Comparison of ENCODE assay signal across 17 cellular contexts in genomic region chr18:79923896-79924585, GRCh38. TPM values are rescaled to one million over a fixed set of nuclear protein-coding genes. Genes with fewer than 3 reads are reported as not detected.
DNase-seq lines count a peak whose midpoint lies in the region; ATAC-seq and TF ChIP-seq lines count a peak whose summit lies in the region.
"Had no signal": no experiment of that assay in that cellular context is flagged by ENCODE, and none has a peak within 500 bp of the region (broad histone marks: within the 10 kb centered on the region; RNA-seq: fewer than 3 reads in every experiment).

No MANE protein-coding gene starts in this region.

- no peak overlapping the region for H3K4me3 Mint-ChIP-seq in MCF 10A (ENCODE audit: unreplicated experiment)
- H3K4me3 Mint-ChIP-seq: activated CD8-positive, alpha-beta T cell treated with anti-CD3 and anti-CD28 coated beads, Interleukin-2, amount 10 ng/mL, durations not matched to agents 7 days and 5 days; CD4-positive, alpha-beta T cell; T-cell had no signal

- DNase-seq in breast epithelium (ENCODE audit: low spot score in 2 of 2) (peak; percentile 12 to 19), MCF 10A (ENCODE audit: unreplicated experiment) (no peak), lower leg skin (ENCODE audit: low spot score in 2 of 2) (peak; percentile 4 to 52), posterior cingulate gyrus (peak in 7 of 10 donors; percentile 2 to 55 (median 5)), aorta (peak; percentile 17 to 72), colonic mucosa (no peak), HCEC 1CT (no peak)
- DNase-seq: ACHN; activated CD8-positive, alpha-beta T cell treated with anti-CD3 and anti-CD28 coated beads, Interleukin-2, amount 10 ng/mL, durations not matched to agents 7 days and 5 days; CD4-positive, alpha-beta T cell; Karpas-422; stimulated activated CD4-positive, alpha-beta T cell treated with anti-CD3 and anti-CD28 coated beads, Interleukin-4, amount 100 ng/mL, for 24 hours had no signal

- H3K36me3 ChIP-seq in breast epithelium: no peaks in the 10 kb centered on the region
- H3K36me3 ChIP-seq in aorta (ENCODE audit: control insufficient read depth in 1 of 2, insufficient read depth in 2 of 2, low read length in 1 of 2): peaks cover 0 to 4% of the 10 kb centered on the region in 2 donors
- no peaks in the 10 kb centered on the region for H3K36me3 ChIP-seq in colonic mucosa
- peaks cover 0 to 28% of the 10 kb centered on the region in 2 donors for H3K36me3 ChIP-seq in gastroesophageal sphincter

- TF ChIP-seq CTCF in breast epithelium (IDR thresholded peaks at IDR 0.05) (no peak), MCF 10A (IDR thresholded peaks at IDR 0.05; ENCODE audit: unreplicated experiment) (no peak), lower leg skin (IDR thresholded peaks at IDR 0.05) (no peak), colonic mucosa (IDR thresholded peaks at IDR 0.05) (no peak), gastroesophageal sphincter (IDR thresholded peaks at IDR 0.05) (no peak)

- CTCF ChIA-PET in MCF 10A (lab: Yijun Ruan, JAX): no interaction called here

- no peak overlapping the region for H3K9ac ChIP-seq in colonic mucosa (ENCODE audit: low read depth in 2 of 2, low read length in 2 of 2)

- no peaks in the 10 kb centered on the region for H3K4me1 Mint-ChIP-seq in MCF 10A (ENCODE audit: insufficient read depth, unreplicated experiment)

- POLR2A ChIA-PET in MCF 10A (lab: Yijun Ruan, JAX): no interaction called here

- H3K27ac Mint-ChIP-seq in MCF 10A (ENCODE audit: low read depth, unreplicated experiment): no peak overlapping the region
- H3K27ac Mint-ChIP-seq: activated CD8-positive, alpha-beta T cell treated with anti-CD3 and anti-CD28 coated beads, Interleukin-2, amount 10 ng/mL, durations not matched to agents 7 days and 5 days; CD4-positive, alpha-beta T cell; T-cell had no signal

- no TSS peak for BruUV-seq in MCF 10A (replicated peaks; lab: Mats Ljungman, UMichigan)

- TF ChIP-seq POLR2A in breast epithelium (IDR thresholded peaks at IDR 0.05) (no peak), lower leg skin (IDR thresholded peaks at IDR 0.05) (no peak), gastroesophageal sphincter (IDR thresholded peaks at IDR 0.05) (no peak)

- no peaks in the 10 kb centered on the region for H3K27me3 Mint-ChIP-seq in MCF 10A (ENCODE audit: insufficient read depth, unreplicated experiment)
- H3K27me3 Mint-ChIP-seq: CD4-positive, alpha-beta T cell; T-cell had no signal

- H3K27ac ChIP-seq in breast epithelium (no peak overlapping the region), aorta (ENCODE audit: low read depth in 1 of 2, low read length in 2 of 2) (no peak overlapping the region), colonic mucosa (no peak overlapping the region), gastroesophageal sphincter (no peak overlapping the region)
- H3K27ac ChIP-seq: neutrophil, skin epidermis, VCaP had no signal

- 96 to 98% methylated on average over 26 of the region's 26 CpGs for WGBS in lower leg skin, 2 donors
- WGBS in aorta, 2 donors: 98% methylated on average over 26 of the region's 26 CpGs
- WGBS in gastroesophageal sphincter (ENCODE audit: low coverage in 1 of 2), 2 donors: 91 to 94% methylated on average over 17 to 22 of the region's 26 CpGs

- H3K4me3 ChIP-seq in breast epithelium (no peak overlapping the region), lower leg skin (ENCODE audit: low read depth, poor library complexity, severe bottlenecking) (no peak overlapping the region), aorta (ENCODE audit: low read length in 2 of 2) (no peak overlapping the region), colonic mucosa (no peak overlapping the region), gastroesophageal sphincter (no peak overlapping the region)
- H3K4me3 ChIP-seq: skin epidermis had no signal

- peaks cover 33% of the 10 kb centered on the region for H3K36me3 Mint-ChIP-seq in MCF 10A (ENCODE audit: insufficient read depth, unreplicated experiment)

- H3K27me3 ChIP-seq in breast epithelium: no peaks in the 10 kb centered on the region
- H3K27me3 ChIP-seq in aorta (ENCODE audit: control insufficient read depth in 1 of 2, insufficient read depth in 2 of 2, low read length in 1 of 2): no peaks in the 10 kb centered on the region
- H3K27me3 ChIP-seq in colonic mucosa: no peaks in the 10 kb centered on the region
- no peaks in the 10 kb centered on the region for H3K27me3 ChIP-seq in gastroesophageal sphincter
- H3K27me3 ChIP-seq: neutrophil had no signal

- peaks cover 5 to 6% of the 10 kb centered on the region in 2 donors for H3K9me3 ChIP-seq in breast epithelium
- peaks cover 1% of the 10 kb centered on the region for H3K9me3 ChIP-seq in aorta (ENCODE audit: control insufficient read depth, low read length)
- no peaks in the 10 kb centered on the region for H3K9me3 ChIP-seq in colonic mucosa
- H3K9me3 ChIP-seq in gastroesophageal sphincter: peaks cover 0 to 9% (median 0%) of the 10 kb centered on the region in 3 donors

- TF ChIP-seq EP300 in gastroesophageal sphincter (IDR thresholded peaks at IDR 0.05): no peak

- H3K9me3 Mint-ChIP-seq in MCF 10A (ENCODE audit: unreplicated experiment): peaks cover 5% of the 10 kb centered on the region

- H3K4me1 ChIP-seq in breast epithelium (no peaks in the 10 kb centered on the region), aorta (ENCODE audit: control insufficient read depth in 1 of 2, insufficient read depth in 2 of 2, low read length in 2 of 2) (no peaks in the 10 kb centered on the region), colonic mucosa (no peaks in the 10 kb centered on the region), gastroesophageal sphincter (peaks cover 0 to 22% (median 6%) of the 10 kb centered on the region in 3 donors)

- intact Hi-C loops in breast epithelium (cut with DNase I; ENCODE audit: low total_unique reads): no loop called here
- intact Hi-C loops in MCF 10A (cut with micrococcal nuclease): no loop called here
- intact Hi-C loops in lower leg skin (cut with DNase I; ENCODE audit: low total_unique reads): no loop called here
- intact Hi-C loops in posterior cingulate gyrus (cut with DNase I): no loop called here
- intact Hi-C loops in aorta (cut with DNase I): no loop called here
- intact Hi-C loops in colonic mucosa (cut with DNase I): no loop called here

- no peak for ATAC-seq in aorta (ENCODE audit: low FRiP score)
- no peak for ATAC-seq in gastroesophageal sphincter
- ATAC-seq: activated CD8-positive, alpha-beta T cell treated with anti-CD3 and anti-CD28 coated beads, Interleukin-2, amount 10 ng/mL, durations not matched to agents 7 days and 5 days; T-cell had no signal

RNA-seq across cellular contexts. Expression of gene SLC66A2, which starts 27.4 kb away (rescaled TPM):
- total RNA-seq in breast epithelium (100 to 1,000 TPM in 1 of 3 donors, 10 to 100 TPM in 2; 45.2 to 141 (median 65.9) TPM), MCF 10A (2022) (21.7 and 24.5 TPM in 2 replicates), lower leg skin (100 to 1,000 TPM in 1 of 4 donors, 10 to 100 TPM in 3; 65.6 to 112 (median 75.3) TPM), aorta (10 to 100 TPM; 40.1 to 47.7 TPM), colonic mucosa (10 to 100 TPM; 74.9 to 88.0 TPM), gastroesophageal sphincter (10 to 100 TPM; 32.2 to 42.6 (median 35.6) TPM)
- polyA plus RNA-seq in aorta: 10 to 100 TPM; 12.9 to 48.8 TPM

RNA-seq across cellular contexts. Expression of gene HSBP1L1, which starts 40.4 kb away (rescaled TPM):
- total RNA-seq in breast epithelium: 10 to 100 TPM; 24.6 to 42.1 (median 38.3) TPM
- total RNA-seq in MCF 10A (2022): 46.6 and 49.4 TPM in 2 replicates
- 10 to 100 TPM; 34.7 to 77.3 (median 62.2) TPM for total RNA-seq in lower leg skin
- 10 to 100 TPM in 1 of 2 donors, 1 to 10 TPM in 1; 7.9 to 13.0 TPM for total RNA-seq in aorta
- polyA plus RNA-seq in aorta: 10 to 100 TPM in 1 of 2 donors, 1 to 10 TPM in 1; 5.1 to 11.3 TPM
- total RNA-seq in colonic mucosa: 10 to 100 TPM; 51.8 to 59.6 TPM
- total RNA-seq in gastroesophageal sphincter: 10 to 100 TPM in 3 of 4 donors, 1 to 10 TPM in 1; 3.2 to 23.8 (median 12.4) TPM

Comparison
In these comparisons a context has a peak if more than half of its experiments do, and no peak if none do; other contexts are left out.
1. DNase-seq: peak in breast epithelium (2 of 2), lower leg skin (2 of 2), posterior cingulate gyrus (7 of 10) and aorta (2 of 2); none in MCF 10A (single experiment), colonic mucosa (single experiment) and HCEC 1CT (single experiment).